8 cellular contexts compared by ENCODE assay signal in the genomic region with DNA sequence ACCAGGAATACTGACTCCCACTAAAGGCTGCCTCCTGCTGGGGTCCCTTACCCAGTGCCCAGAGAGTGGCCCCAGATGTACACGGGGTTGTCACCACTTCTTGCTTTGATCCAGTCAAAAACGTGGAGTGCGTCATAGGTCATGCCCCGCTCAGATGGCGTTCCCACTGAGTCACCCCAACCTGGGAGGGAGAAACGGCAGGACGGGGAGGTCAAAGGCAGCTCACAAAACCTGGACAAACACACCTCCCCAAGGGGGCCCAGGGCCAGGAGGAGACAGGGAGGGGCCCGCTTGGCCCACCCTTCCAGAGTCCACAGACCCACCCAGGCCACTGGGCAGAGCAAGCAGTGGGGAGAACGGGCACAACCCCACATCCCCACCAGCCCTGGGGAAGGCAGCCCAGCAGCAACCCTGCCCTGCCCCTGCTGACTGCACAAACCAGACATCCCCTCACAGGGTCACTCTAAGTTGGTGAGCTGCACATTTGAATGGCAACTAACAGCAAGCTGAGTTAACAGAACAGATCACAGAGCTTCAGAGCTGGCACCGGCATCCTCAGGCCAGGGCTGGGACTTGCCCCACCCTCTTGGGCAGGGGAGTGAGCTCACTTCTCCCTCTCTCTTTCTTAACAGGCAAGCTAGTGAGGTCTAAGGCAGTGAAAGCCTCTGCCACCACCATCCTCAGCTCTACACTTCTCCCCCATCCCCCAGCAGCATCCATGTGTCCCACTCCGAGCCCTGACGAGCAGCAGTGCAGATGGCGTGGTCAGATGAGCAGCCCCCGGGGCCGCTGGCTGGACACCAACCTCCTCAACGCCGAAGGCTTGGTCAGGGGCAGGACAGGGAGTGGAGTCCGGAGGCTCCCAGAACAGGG.
A peak's percentile ranks its signal among the peaks of the same experiment; 100 is the strongest.
DNase-seq lines count a peak whose midpoint lies in the region; ATAC-seq and TF ChIP-seq lines count a peak whose summit lies in the region.

No MANE protein-coding gene starts in this region.

- TF ChIP-seq CTCF in RWPE1 (conservative IDR thresholded peaks at IDR 0.05; ENCODE audit: low read depth) = no peak
- TF ChIP-seq CTCF in A673 (conservative IDR thresholded peaks at IDR 0.05; ENCODE audit: low read depth, low read length) = no peak

- no peak for ATAC-seq in natural killer cell treated with Interleukin-12 subunit alpha and Interleukin-12 subunit beta and Interleukin-15 and Interleukin-18, amount 100 ng/mL, for 72 hours
- no peak for ATAC-seq in GM21529 (IDR thresholded peaks at IDR 0.05; ENCODE audit: unreplicated experiment)

- H3K36me3 ChIP-seq in endocrine pancreas (ENCODE audit: control insufficient read depth, insufficient read depth, low read length) = no peaks in the 10 kb centered on the region
- no peaks in the 10 kb centered on the region for H3K36me3 ChIP-seq in A673 (ENCODE audit: insufficient read depth, low read length, poor library complexity, severe bottlenecking)

- H3K4me3 Mint-ChIP-seq in T-helper 1 cell treated with Interleukin-12 subunit alpha and Interleukin-12 subunit beta and Interleukin-4 antibody, amounts not matched to agents 30 μg/mL and 1 μg/mL, for 36 hours = no peak overlapping the region
- H3K4me3 Mint-ChIP-seq in natural killer cell treated with Interleukin-12 subunit alpha and Interleukin-12 subunit beta and Interleukin-15 and Interleukin-18, amount 100 ng/mL, for 72 hours = no peak overlapping the region

- CTCF ChIA-PET in RWPE1 (lab: Yijun Ruan, JAX) (interaction anchor here (0.8 to 1.3 kb wide), 3 partner anchors 9 to 90 kb away, joined by 3 to 4 read pairs (median 3); no protein-coding TSS in a partner anchor), A673 (lab: Charles Lee) (no interaction called here)

- intact Hi-C loops in A673 (cut with micrococcal nuclease; ENCODE audit: unreplicated experiment) = no loop called here

- H3K27me3 ChIP-seq in endocrine pancreas (ENCODE audit: control insufficient read depth, insufficient read depth, low read length) (no peaks in the 10 kb centered on the region), A673 (replicated peaks; ENCODE audit: insufficient read depth, low read depth, low read length, poor library complexity) (no peaks in the 10 kb centered on the region)

- H3K27me3 Mint-ChIP-seq in T-helper 1 cell treated with Interleukin-12 subunit alpha and Interleukin-12 subunit beta and Interleukin-4 antibody, amounts not matched to agents 30 μg/mL and 1 μg/mL, for 36 hours (ENCODE audit: low read depth) = no peaks in the 10 kb centered on the region
- no peaks in the 10 kb centered on the region for H3K27me3 Mint-ChIP-seq in natural killer cell treated with Interleukin-12 subunit alpha and Interleukin-12 subunit beta and Interleukin-15 and Interleukin-18, amount 100 ng/mL, for 72 hours

- POLR2A ChIA-PET in RWPE1 (lab: Yijun Ruan, JAX; ENCODE audit: low non-redundant PET) (no interaction called here), A673 (lab: Charles Lee; ENCODE audit: low non-redundant PET) (no interaction called here)

- H3K27ac ChIP-seq in RWPE1 (peak overlapping the region; percentile 90), A673 (ENCODE audit: low read depth, low read length, poor library complexity, severe bottlenecking) (no peak overlapping the region)

- DNase-seq in T-helper 1 cell (no peak), RWPE1 (ENCODE audit: low spot score) (peak; percentile 50), A673 (ENCODE audit: low spot score) (no peak), occipital lobe (lab: John Stamatoyannopoulos, UW) (no peak)
- no peak for DNase-seq in natural killer cell treated with Interleukin-12 subunit alpha and Interleukin-12 subunit beta and Interleukin-15 and Interleukin-18, amount 100 ng/mL, for 72 hours (ENCODE audit: low spot score)

- H3K9ac ChIP-seq in endocrine pancreas (ENCODE audit: control insufficient read depth, insufficient read depth, low read length) = peak overlapping the region; percentile 44

- H3K9me3 ChIP-seq in endocrine pancreas (ENCODE audit: control insufficient read depth, low read length) (no peaks in the 10 kb centered on the region), A673 (ENCODE audit: low read depth, low read length, poor library complexity, severe bottlenecking) (no peaks in the 10 kb centered on the region)

- peaks cover 28% of the 10 kb centered on the region for H3K4me1 Mint-ChIP-seq in T-helper 1 cell treated with Interleukin-12 subunit alpha and Interleukin-12 subunit beta and Interleukin-4 antibody, amounts not matched to agents 30 μg/mL and 1 μg/mL, for 36 hours (ENCODE audit: low read depth)
- H3K4me1 Mint-ChIP-seq in natural killer cell treated with Interleukin-12 subunit alpha and Interleukin-12 subunit beta and Interleukin-15 and Interleukin-18, amount 100 ng/mL, for 72 hours (ENCODE audit: low read depth in 2 of 2) = peaks cover 13 to 26% of the 10 kb centered on the region in 2 donors

- peaks cover 10% of the 10 kb centered on the region for H3K36me3 Mint-ChIP-seq in T-helper 1 cell treated with Interleukin-12 subunit alpha and Interleukin-12 subunit beta and Interleukin-4 antibody, amounts not matched to agents 30 μg/mL and 1 μg/mL, for 36 hours (ENCODE audit: low read depth)
- H3K36me3 Mint-ChIP-seq in natural killer cell treated with Interleukin-12 subunit alpha and Interleukin-12 subunit beta and Interleukin-15 and Interleukin-18, amount 100 ng/mL, for 72 hours = no peaks in the 10 kb centered on the region

- BruUV-seq in A673 (replicated peaks; lab: Mats Ljungman, UMichigan) = no TSS peak

- H3K4me1 ChIP-seq in endocrine pancreas (ENCODE audit: control insufficient read depth, insufficient read depth, low read length) = no peaks in the 10 kb centered on the region
- no peaks in the 10 kb centered on the region for H3K4me1 ChIP-seq in A673 (ENCODE audit: insufficient read depth, low read length, poor library complexity, severe bottlenecking)

- H3K9me3 Mint-ChIP-seq in T-helper 1 cell treated with Interleukin-12 subunit alpha and Interleukin-12 subunit beta and Interleukin-4 antibody, amounts not matched to agents 30 μg/mL and 1 μg/mL, for 36 hours = no peaks in the 10 kb centered on the region
- no peaks in the 10 kb centered on the region for H3K9me3 Mint-ChIP-seq in natural killer cell treated with Interleukin-12 subunit alpha and Interleukin-12 subunit beta and Interleukin-15 and Interleukin-18, amount 100 ng/mL, for 72 hours

- peak overlapping the region; percentile 98 for H3K27ac Mint-ChIP-seq in T-helper 1 cell treated with Interleukin-12 subunit alpha and Interleukin-12 subunit beta and Interleukin-4 antibody, amounts not matched to agents 30 μg/mL and 1 μg/mL, for 36 hours
- peak overlapping the region; percentile 77 to 89 for H3K27ac Mint-ChIP-seq in natural killer cell treated with Interleukin-12 subunit alpha and Interleukin-12 subunit beta and Interleukin-15 and Interleukin-18, amount 100 ng/mL, for 72 hours

- no peak overlapping the region for H3K4me3 ChIP-seq in endocrine pancreas (ENCODE audit: control insufficient read depth, insufficient read depth, low read length)
- H3K4me3 ChIP-seq in A673 (ENCODE audit: low read depth, low read length, poor library complexity, severe bottlenecking) = no peak overlapping the region
